Comparison of ENCODE assay signal across 1 cellular context in genomic region chr2:241049739-241050623, GRCh38.
TF ChIP-seq lines count a peak whose summit lies in the region.

No MANE protein-coding gene starts in this region.

TF ChIP-seq in WTC11, 78 proteins besides CTCF, POLR2A, EP300 and RAD21 (continued from another document):
- TF ChIP-seq PREB (CRISPR knock-in tag; IDR thresholded peaks at IDR 0.05; ENCODE audit: borderline replicate concordance): no peak
- TF ChIP-seq, protein P1, sequence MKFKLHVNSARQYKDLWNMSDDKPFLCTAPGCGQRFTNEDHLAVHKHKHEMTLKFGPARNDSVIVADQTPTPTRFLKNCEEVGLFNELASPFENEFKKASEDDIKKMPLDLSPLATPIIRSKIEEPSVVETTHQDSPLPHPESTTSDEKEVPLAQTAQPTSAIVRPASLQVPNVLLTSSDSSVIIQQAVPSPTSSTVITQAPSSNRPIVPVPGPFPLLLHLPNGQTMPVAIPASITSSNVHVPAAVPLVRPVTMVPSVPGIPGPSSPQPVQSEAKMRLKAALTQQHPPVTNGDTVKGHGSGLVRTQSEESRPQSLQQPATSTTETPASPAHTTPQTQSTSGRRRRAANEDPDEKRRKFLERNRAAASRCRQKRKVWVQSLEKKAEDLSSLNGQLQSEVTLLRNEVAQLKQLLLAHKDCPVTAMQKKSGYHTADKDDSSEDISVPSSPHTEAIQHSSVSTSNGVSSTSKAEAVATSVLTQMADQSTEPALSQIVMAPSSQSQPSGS (CRISPR knock-in tag; IDR thresholded peaks at IDR 0.05; ENCODE audit: borderline replicate concordance, low read depth): 0 out of 2 replicates have a peak, but pooled peaks have one; percentile 63
- peak; percentile 78 for TF ChIP-seq TP53 (CRISPR knock-in tag; IDR thresholded peaks at IDR 0.05)
- no peak for TF ChIP-seq PRRX2 (CRISPR knock-in tag; IDR thresholded peaks at IDR 0.05)
- TF ChIP-seq E2F1 (CRISPR knock-in tag; IDR thresholded peaks at IDR 0.05): peak; percentile 77; the same call in 1 of the 2 replicates
- no peak for TF ChIP-seq JAZF1 (CRISPR knock-in tag; IDR thresholded peaks at IDR 0.05)
- TF ChIP-seq, protein P2, sequence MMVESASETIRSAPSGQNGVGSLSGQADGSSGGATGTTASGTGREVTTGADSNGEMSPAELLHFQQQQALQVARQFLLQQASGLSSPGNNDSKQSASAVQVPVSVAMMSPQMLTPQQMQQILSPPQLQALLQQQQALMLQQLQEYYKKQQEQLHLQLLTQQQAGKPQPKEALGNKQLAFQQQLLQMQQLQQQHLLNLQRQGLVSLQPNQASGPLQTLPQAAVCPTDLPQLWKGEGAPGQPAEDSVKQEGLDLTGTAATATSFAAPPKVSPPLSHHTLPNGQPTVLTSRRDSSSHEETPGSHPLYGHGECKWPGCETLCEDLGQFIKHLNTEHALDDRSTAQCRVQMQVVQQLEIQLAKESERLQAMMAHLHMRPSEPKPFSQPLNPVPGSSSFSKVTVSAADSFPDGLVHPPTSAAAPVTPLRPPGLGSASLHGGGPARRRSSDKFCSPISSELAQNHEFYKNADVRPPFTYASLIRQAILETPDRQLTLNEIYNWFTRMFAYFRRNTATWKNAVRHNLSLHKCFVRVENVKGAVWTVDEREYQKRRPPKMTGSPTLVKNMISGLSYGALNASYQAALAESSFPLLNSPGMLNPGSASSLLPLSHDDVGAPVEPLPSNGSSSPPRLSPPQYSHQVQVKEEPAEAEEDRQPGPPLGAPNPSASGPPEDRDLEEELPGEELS (CRISPR knock-in tag; IDR thresholded peaks at IDR 0.05): peak; percentile 95; the same call in 1 of the 2 replicates
- peak; percentile 75; the same call in 1 of the 2 replicates for TF ChIP-seq ESRRA (CRISPR knock-in tag; IDR thresholded peaks at IDR 0.05; ENCODE audit: borderline replicate concordance)
- TF ChIP-seq SMAD4 (CRISPR knock-in tag; IDR thresholded peaks at IDR 0.05): peak; percentile 90
- peak; percentile 84; the same call in 1 of the 2 replicates for TF ChIP-seq ZBTB21 (CRISPR knock-in tag; IDR thresholded peaks at IDR 0.05; ENCODE audit: borderline replicate concordance)
- 0 out of 2 replicates have a peak, but pooled peaks have one; percentile 45 for TF ChIP-seq NR3C1 (CRISPR knock-in tag; conservative IDR thresholded peaks at IDR 0.05; ENCODE audit: low read depth)
- TF ChIP-seq KAT7 (CRISPR knock-in tag; IDR thresholded peaks at IDR 0.05; ENCODE audit: borderline replicate concordance): no peak
- TF ChIP-seq MYBL2 (CRISPR knock-in tag; IDR thresholded peaks at IDR 0.05): 0 out of 2 replicates have a peak, but pooled peaks have one; percentile 72
- peak; percentile 93; the same call in 1 of the 2 replicates for TF ChIP-seq ZNF219 (CRISPR knock-in tag; IDR thresholded peaks at IDR 0.05; ENCODE audit: borderline replicate concordance)
- TF ChIP-seq SMAD3 (CRISPR knock-in tag; IDR thresholded peaks at IDR 0.05; ENCODE audit: borderline replicate concordance): peak; percentile 87; the same call in 1 of the 2 replicates
- TF ChIP-seq ZNF121 (CRISPR knock-in tag; IDR thresholded peaks at IDR 0.05): peak; percentile 52; the same call in 1 of the 2 replicates
- no peak for TF ChIP-seq ZSCAN18 (CRISPR knock-in tag; IDR thresholded peaks at IDR 0.05)
- TF ChIP-seq ZNF138 (CRISPR knock-in tag; conservative IDR thresholded peaks at IDR 0.05): no peak
- no peak for TF ChIP-seq GRHL2 (CRISPR knock-in tag; IDR thresholded peaks at IDR 0.05; ENCODE audit: insufficient replicate concordance, severe bottlenecking)
- peak; percentile 70 for TF ChIP-seq NR2C2 (CRISPR knock-in tag; IDR thresholded peaks at IDR 0.05)
- peak; percentile 34; the same call in 1 of the 2 replicates for TF ChIP-seq IRF2 (CRISPR knock-in tag; IDR thresholded peaks at IDR 0.05; ENCODE audit: borderline replicate concordance, low read depth)
- TF ChIP-seq CREB1 (CRISPR knock-in tag; IDR thresholded peaks at IDR 0.05): peak; percentile 90
- TF ChIP-seq ZNF396 (CRISPR knock-in tag; IDR thresholded peaks at IDR 0.05; ENCODE audit: borderline replicate concordance): no peak
- TF ChIP-seq ETV6 (CRISPR knock-in tag; IDR thresholded peaks at IDR 0.05): peak; percentile 81; the same call in 1 of the 2 replicates
- TF ChIP-seq EMX1 (CRISPR knock-in tag; IDR thresholded peaks at IDR 0.05): no peak
- TF ChIP-seq, protein P3, sequence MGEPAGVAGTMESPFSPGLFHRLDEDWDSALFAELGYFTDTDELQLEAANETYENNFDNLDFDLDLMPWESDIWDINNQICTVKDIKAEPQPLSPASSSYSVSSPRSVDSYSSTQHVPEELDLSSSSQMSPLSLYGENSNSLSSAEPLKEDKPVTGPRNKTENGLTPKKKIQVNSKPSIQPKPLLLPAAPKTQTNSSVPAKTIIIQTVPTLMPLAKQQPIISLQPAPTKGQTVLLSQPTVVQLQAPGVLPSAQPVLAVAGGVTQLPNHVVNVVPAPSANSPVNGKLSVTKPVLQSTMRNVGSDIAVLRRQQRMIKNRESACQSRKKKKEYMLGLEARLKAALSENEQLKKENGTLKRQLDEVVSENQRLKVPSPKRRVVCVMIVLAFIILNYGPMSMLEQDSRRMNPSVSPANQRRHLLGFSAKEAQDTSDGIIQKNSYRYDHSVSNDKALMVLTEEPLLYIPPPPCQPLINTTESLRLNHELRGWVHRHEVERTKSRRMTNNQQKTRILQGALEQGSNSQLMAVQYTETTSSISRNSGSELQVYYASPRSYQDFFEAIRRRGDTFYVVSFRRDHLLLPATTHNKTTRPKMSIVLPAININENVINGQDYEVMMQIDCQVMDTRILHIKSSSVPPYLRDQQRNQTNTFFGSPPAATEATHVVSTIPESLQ (CRISPR knock-in tag; IDR thresholded peaks at IDR 0.05): no peak
- no peak for TF ChIP-seq ZNF671 (CRISPR knock-in tag; IDR thresholded peaks at IDR 0.05)
- peak; percentile 32; the same call in 1 of the 2 replicates for TF ChIP-seq SP1 (CRISPR knock-in tag; conservative IDR thresholded peaks at IDR 0.05)
- 0 out of 2 replicates have a peak, but pooled peaks have one; percentile 47 for TF ChIP-seq ELF4 (CRISPR knock-in tag; IDR thresholded peaks at IDR 0.05; ENCODE audit: low read depth)
- TF ChIP-seq HMGXB4 (CRISPR knock-in tag; IDR thresholded peaks at IDR 0.05): no peak
- no peak for TF ChIP-seq ATF1 (CRISPR knock-in tag; IDR thresholded peaks at IDR 0.05)
- TF ChIP-seq ZNF423 (CRISPR knock-in tag; IDR thresholded peaks at IDR 0.05): no peak
- TF ChIP-seq ERG (CRISPR knock-in tag; IDR thresholded peaks at IDR 0.05): no peak
- TF ChIP-seq, protein P4, sequence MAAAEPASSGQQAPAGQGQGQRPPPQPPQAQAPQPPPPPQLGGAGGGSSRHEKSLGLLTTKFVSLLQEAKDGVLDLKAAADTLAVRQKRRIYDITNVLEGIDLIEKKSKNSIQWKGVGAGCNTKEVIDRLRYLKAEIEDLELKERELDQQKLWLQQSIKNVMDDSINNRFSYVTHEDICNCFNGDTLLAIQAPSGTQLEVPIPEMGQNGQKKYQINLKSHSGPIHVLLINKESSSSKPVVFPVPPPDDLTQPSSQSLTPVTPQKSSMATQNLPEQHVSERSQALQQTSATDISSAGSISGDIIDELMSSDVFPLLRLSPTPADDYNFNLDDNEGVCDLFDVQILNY (CRISPR knock-in tag; IDR thresholded peaks at IDR 0.05): 0 out of 2 replicates have a peak, but pooled peaks have one; percentile 47
- TF ChIP-seq, protein P5, sequence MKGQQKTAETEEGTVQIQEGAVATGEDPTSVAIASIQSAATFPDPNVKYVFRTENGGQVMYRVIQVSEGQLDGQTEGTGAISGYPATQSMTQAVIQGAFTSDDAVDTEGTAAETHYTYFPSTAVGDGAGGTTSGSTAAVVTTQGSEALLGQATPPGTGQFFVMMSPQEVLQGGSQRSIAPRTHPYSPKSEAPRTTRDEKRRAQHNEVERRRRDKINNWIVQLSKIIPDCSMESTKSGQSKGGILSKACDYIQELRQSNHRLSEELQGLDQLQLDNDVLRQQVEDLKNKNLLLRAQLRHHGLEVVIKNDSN (CRISPR knock-in tag; IDR thresholded peaks at IDR 0.05): peak; percentile 73; the same call in 1 of the 2 replicates
- no peak for TF ChIP-seq MXD4 (CRISPR knock-in tag; IDR thresholded peaks at IDR 0.05; ENCODE audit: borderline replicate concordance)
- TF ChIP-seq, protein P6, sequence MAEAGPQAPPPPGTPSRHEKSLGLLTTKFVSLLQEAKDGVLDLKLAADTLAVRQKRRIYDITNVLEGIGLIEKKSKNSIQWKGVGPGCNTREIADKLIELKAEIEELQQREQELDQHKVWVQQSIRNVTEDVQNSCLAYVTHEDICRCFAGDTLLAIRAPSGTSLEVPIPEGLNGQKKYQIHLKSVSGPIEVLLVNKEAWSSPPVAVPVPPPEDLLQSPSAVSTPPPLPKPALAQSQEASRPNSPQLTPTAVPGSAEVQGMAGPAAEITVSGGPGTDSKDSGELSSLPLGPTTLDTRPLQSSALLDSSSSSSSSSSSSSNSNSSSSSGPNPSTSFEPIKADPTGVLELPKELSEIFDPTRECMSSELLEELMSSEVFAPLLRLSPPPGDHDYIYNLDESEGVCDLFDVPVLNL (CRISPR knock-in tag; IDR thresholded peaks at IDR 0.05; ENCODE audit: borderline replicate concordance, low read depth): 0 out of 2 replicates have a peak, but pooled peaks have one; percentile 29
- TF ChIP-seq ZBTB43 (CRISPR knock-in tag; IDR thresholded peaks at IDR 0.05): peak; percentile 92
- TF ChIP-seq, protein P7, sequence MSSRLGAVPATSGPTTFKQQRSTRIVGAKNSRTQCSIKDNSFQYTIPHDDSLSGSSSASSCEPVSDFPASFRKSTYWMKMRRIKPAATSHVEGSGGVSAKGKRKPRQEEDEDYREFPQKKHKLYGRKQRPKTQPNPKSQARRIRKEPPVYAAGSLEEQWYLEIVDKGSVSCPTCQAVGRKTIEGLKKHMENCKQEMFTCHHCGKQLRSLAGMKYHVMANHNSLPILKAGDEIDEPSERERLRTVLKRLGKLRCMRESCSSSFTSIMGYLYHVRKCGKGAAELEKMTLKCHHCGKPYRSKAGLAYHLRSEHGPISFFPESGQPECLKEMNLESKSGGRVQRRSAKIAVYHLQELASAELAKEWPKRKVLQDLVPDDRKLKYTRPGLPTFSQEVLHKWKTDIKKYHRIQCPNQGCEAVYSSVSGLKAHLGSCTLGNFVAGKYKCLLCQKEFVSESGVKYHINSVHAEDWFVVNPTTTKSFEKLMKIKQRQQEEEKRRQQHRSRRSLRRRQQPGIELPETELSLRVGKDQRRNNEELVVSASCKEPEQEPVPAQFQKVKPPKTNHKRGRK (CRISPR knock-in tag; IDR thresholded peaks at IDR 0.05; ENCODE audit: borderline replicate concordance): no peak
- no peak for TF ChIP-seq ZNF416 (CRISPR knock-in tag; IDR thresholded peaks at IDR 0.05)
